ENCODE assay signal across 21 cellular contexts in genomic region chrX:53479295-53479694, GRCh38. TPM values are rescaled to one million over a fixed set of nuclear protein-coding genes. Genes with fewer than 3 reads are reported as not detected.
DNase-seq lines count a peak whose midpoint lies in the region; ATAC-seq and TF ChIP-seq lines count a peak whose summit lies in the region.
"Had no signal": no experiment of that assay in that cellular context is flagged by ENCODE, and none has a peak within 500 bp of the region (broad histone marks: within the 10 kb centered on the region; RNA-seq: fewer than 3 reads in every experiment).

No MANE protein-coding gene starts in this region.

- H2BK15ac ChIP-seq in mesendoderm (replicated peaks; ENCODE audit: low read depth): no peak overlapping the region

- H2BK5ac ChIP-seq in mesendoderm (ENCODE audit: low read length): no peak overlapping the region

- H3K4me1 ChIP-seq in Karpas-422 (ENCODE audit: low read length) (peaks cover 4% of the 10 kb centered on the region), mesendoderm (ENCODE audit: control insufficient read depth, low read depth, low read length) (no peaks in the 10 kb centered on the region), lower lobe of right lung (no peaks in the 10 kb centered on the region)

- no peaks in the 10 kb centered on the region for H3K9me3 ChIP-seq in Karpas-422 (ENCODE audit: low read length)
- H3K9me3 ChIP-seq in lower lobe of right lung: no peaks in the 10 kb centered on the region
- H3K9me3 ChIP-seq: A549, esophagus squamous epithelium had no signal

- no peak overlapping the region for H2AFZ ChIP-seq in Karpas-422 (ENCODE audit: low read length)

- no peaks in the 10 kb centered on the region for H4K20me1 ChIP-seq in Karpas-422 (ENCODE audit: insufficient read depth, low read depth, low read length)

- H3K4ac ChIP-seq in mesendoderm (ENCODE audit: low read depth, low read length): no peak overlapping the region

- H3K9me2 ChIP-seq in Karpas-422 (replicated peaks; ENCODE audit: insufficient read depth, low read length): no peaks in the 10 kb centered on the region

- no peak overlapping the region for H3K4me3 Mint-ChIP-seq in WTC11
- H3K4me3 Mint-ChIP-seq: activated CD4-positive, alpha-beta T cell treated with anti-CD3 and anti-CD28 coated beads, Interleukin-2, amount 10 ng/mL, durations not matched to agents 7 days and 5 days; activated naive CD4-positive, alpha-beta T cell treated with anti-CD3 and anti-CD28 coated beads, Interleukin-2, amount 50 U/mL, for 24 hours; brain; CD4-positive, alpha-beta T cell; dendritic cell treated with granulocyte-macrophage colony-stimulating factor and Interleukin-4, amounts not matched to agents 40 ng/mL and 50 ng/mL, for 4 days had no signal

- H3K9me3 Mint-ChIP-seq in WTC11: peaks cover 7% of the 10 kb centered on the region; the same call in 1 of the 2 replicates
- H3K9me3 Mint-ChIP-seq: activated CD4-positive, alpha-beta T cell treated with anti-CD3 and anti-CD28 coated beads, Interleukin-2, amount 10 ng/mL, durations not matched to agents 7 days and 5 days; activated naive CD4-positive, alpha-beta T cell treated with anti-CD3 and anti-CD28 coated beads, Interleukin-2, amount 50 U/mL, for 24 hours; CD4-positive, alpha-beta T cell; dendritic cell treated with granulocyte-macrophage colony-stimulating factor and Interleukin-4, amounts not matched to agents 40 ng/mL and 50 ng/mL, for 4 days had no signal

- H3K18ac ChIP-seq in mesendoderm (ENCODE audit: low read length): no peak overlapping the region

- no peak overlapping the region for H4K8ac ChIP-seq in mesendoderm (ENCODE audit: low read depth, low read length)

- H3K27ac Mint-ChIP-seq in WTC11: no peak overlapping the region
- H3K27ac Mint-ChIP-seq: activated CD4-positive, alpha-beta T cell treated with anti-CD3 and anti-CD28 coated beads, Interleukin-2, amount 10 ng/mL, durations not matched to agents 7 days and 5 days; activated naive CD4-positive, alpha-beta T cell treated with anti-CD3 and anti-CD28 coated beads, Interleukin-2, amount 50 U/mL, for 24 hours; brain; CD4-positive, alpha-beta T cell; dendritic cell treated with granulocyte-macrophage colony-stimulating factor and Interleukin-4, amounts not matched to agents 40 ng/mL and 50 ng/mL, for 4 days had no signal

- no peak overlapping the region for H3K56ac ChIP-seq in mesendoderm (ENCODE audit: low read length)

- ATAC-seq in WTC11 (peak; percentile 86), lower lobe of right lung (no peak)
- ATAC-seq: A549, right cardiac atrium had no signal

- H3K27me3 Mint-ChIP-seq in WTC11 (ENCODE audit: low read depth): no peaks in the 10 kb centered on the region
- H3K27me3 Mint-ChIP-seq: activated CD4-positive, alpha-beta T cell treated with anti-CD3 and anti-CD28 coated beads, Interleukin-2, amount 10 ng/mL, durations not matched to agents 7 days and 5 days had no signal

- no peaks in the 10 kb centered on the region for H3K36me3 Mint-ChIP-seq in WTC11
- H3K36me3 Mint-ChIP-seq: activated naive CD4-positive, alpha-beta T cell treated with anti-CD3 and anti-CD28 coated beads, Interleukin-2, amount 50 U/mL, for 24 hours; brain had no signal

- TF ChIP-seq CTCF in WTC11 (IDR thresholded peaks at IDR 0.05): no peak
- TF ChIP-seq CTCF in lower lobe of right lung (IDR thresholded peaks at IDR 0.05): no peak

- POLR2A ChIA-PET in WTC11 (lab: Charles Lee): interaction anchor here (0.5 kb wide), 1 partner anchor 160 kb away, joined by 3 read pairs; no protein-coding TSS in a partner anchor

- H3K36me3 ChIP-seq in Karpas-422 (ENCODE audit: insufficient read depth, low read length) (no peaks in the 10 kb centered on the region), mesendoderm (ENCODE audit: control insufficient read depth, insufficient read depth, low read length) (no peaks in the 10 kb centered on the region), lower lobe of right lung (no peaks in the 10 kb centered on the region)
- H3K36me3 ChIP-seq: esophagus squamous epithelium had no signal

- H3K4me3 ChIP-seq in Karpas-422 (ENCODE audit: low read length) (no peak overlapping the region), mesendoderm (ENCODE audit: low read length) (no peak overlapping the region), lower lobe of right lung (no peak overlapping the region)
- H3K4me3 ChIP-seq: A549, esophagus squamous epithelium had no signal

- H3K9ac ChIP-seq in Karpas-422 (ENCODE audit: low read length): no peak overlapping the region
- no peak overlapping the region for H3K9ac ChIP-seq in mesendoderm (ENCODE audit: low read length)

- H3K4me1 Mint-ChIP-seq in WTC11: peaks cover 5% of the 10 kb centered on the region; the same call in 1 of the 2 replicates
- H3K4me1 Mint-ChIP-seq: activated CD4-positive, alpha-beta T cell treated with anti-CD3 and anti-CD28 coated beads, Interleukin-2, amount 10 ng/mL, durations not matched to agents 7 days and 5 days; activated naive CD4-positive, alpha-beta T cell treated with anti-CD3 and anti-CD28 coated beads, Interleukin-2, amount 50 U/mL, for 24 hours; brain had no signal

- no peak overlapping the region for H2BK120ac ChIP-seq in mesendoderm (ENCODE audit: low read depth, low read length)

- H3K27me3 ChIP-seq in Karpas-422 (ENCODE audit: low read length) (no peaks in the 10 kb centered on the region), mesendoderm (ENCODE audit: insufficient read depth, low read length, poor library complexity) (no peaks in the 10 kb centered on the region), lower lobe of right lung (ENCODE audit: low read depth) (no peaks in the 10 kb centered on the region)
- H3K27me3 ChIP-seq: esophagus squamous epithelium had no signal

- DNase-seq in NCI-H82 (lab: John Stamatoyannopoulos, UW) (peak; percentile 45), NCI-H82 treated with DMSO at 0.1 percent for 48 hours (lab: John Stamatoyannopoulos, UW; ENCODE audit: unreplicated experiment) (no peak), Karpas-422 (peak; percentile 62), WTC11 (ENCODE audit: low spot score) (no peak), mesendoderm (peak; percentile 46), HuH-7 (ENCODE audit: low spot score) (no peak), lower lobe of right lung (no peak)
- no peak for DNase-seq in effector CD8-positive, alpha-beta T cell (lab: John Stamatoyannopoulos, UW)
- DNase-seq: activated CD4-positive, alpha-beta T cell treated with anti-CD3 and anti-CD28 coated beads, Interleukin-2, amount 10 ng/mL, durations not matched to agents 7 days and 5 days; activated T-cell treated with anti-CD3 and anti-CD28 coated beads, Interleukin-2, amount 50 U/mL, for 1 hour; CD4-positive, alpha-beta T cell; esophagus squamous epithelium; head of caudate nucleus; islet precursor cell; NCI-H1105; right cardiac atrium; SIG-M5 had no signal

- intact Hi-C loops in lower lobe of right lung (cut with DNase I): no loop called here

- H3K4me2 ChIP-seq in Karpas-422 (ENCODE audit: low read depth, low read length, poor library complexity, severe bottlenecking) (no peak overlapping the region), mesendoderm (ENCODE audit: low read length) (no peak overlapping the region)
- H3K4me2 ChIP-seq: A549 had no signal

- WGBS in mesendoderm (ENCODE audit: extremely low coverage, insufficient coverage, low lambda C conversion rate): no CpG with 5 or more reads among the region's 5 CpGs

- no peak overlapping the region for H4K5ac ChIP-seq in mesendoderm (ENCODE audit: low read length)

- H3K79me2 ChIP-seq in Karpas-422 (ENCODE audit: low read length) (no peaks in the 10 kb centered on the region), mesendoderm (ENCODE audit: control insufficient read depth, insufficient read depth, low read length) (no peaks in the 10 kb centered on the region)

- H3K27ac ChIP-seq in Karpas-422 (ENCODE audit: low read length) (no peak overlapping the region), mesendoderm (ENCODE audit: low read depth, low read length) (no peak overlapping the region), lower lobe of right lung (no peak overlapping the region)
- H3K27ac ChIP-seq: A549, esophagus squamous epithelium had no signal

- no peaks in the 10 kb centered on the region for H3K79me1 ChIP-seq in mesendoderm (ENCODE audit: low read length)

- CTCF ChIA-PET in WTC11 (lab: Charles Lee): interaction anchor here (0.6 to 4.1 kb wide), 5 partner anchors 11 to 195 kb away, joined by 3 to 42 read pairs (median 5); no protein-coding TSS in a partner anchor

- no peak overlapping the region for H3K23ac ChIP-seq in mesendoderm (ENCODE audit: low read length)

- H2AK5ac ChIP-seq in mesendoderm (ENCODE audit: low read length): no peak overlapping the region

TF ChIP-seq in WTC11, 78 proteins besides CTCF, POLR2A, EP300 and RAD21 (continues in another document):
- TF ChIP-seq GTF2I (CRISPR knock-in tag; conservative IDR thresholded peaks at IDR 0.05) (no peak), CREM (CRISPR knock-in tag; IDR thresholded peaks at IDR 0.05) (no peak), ZNF671 (CRISPR knock-in tag; IDR thresholded peaks at IDR 0.05) (no peak)
- TF ChIP-seq, protein P1, sequence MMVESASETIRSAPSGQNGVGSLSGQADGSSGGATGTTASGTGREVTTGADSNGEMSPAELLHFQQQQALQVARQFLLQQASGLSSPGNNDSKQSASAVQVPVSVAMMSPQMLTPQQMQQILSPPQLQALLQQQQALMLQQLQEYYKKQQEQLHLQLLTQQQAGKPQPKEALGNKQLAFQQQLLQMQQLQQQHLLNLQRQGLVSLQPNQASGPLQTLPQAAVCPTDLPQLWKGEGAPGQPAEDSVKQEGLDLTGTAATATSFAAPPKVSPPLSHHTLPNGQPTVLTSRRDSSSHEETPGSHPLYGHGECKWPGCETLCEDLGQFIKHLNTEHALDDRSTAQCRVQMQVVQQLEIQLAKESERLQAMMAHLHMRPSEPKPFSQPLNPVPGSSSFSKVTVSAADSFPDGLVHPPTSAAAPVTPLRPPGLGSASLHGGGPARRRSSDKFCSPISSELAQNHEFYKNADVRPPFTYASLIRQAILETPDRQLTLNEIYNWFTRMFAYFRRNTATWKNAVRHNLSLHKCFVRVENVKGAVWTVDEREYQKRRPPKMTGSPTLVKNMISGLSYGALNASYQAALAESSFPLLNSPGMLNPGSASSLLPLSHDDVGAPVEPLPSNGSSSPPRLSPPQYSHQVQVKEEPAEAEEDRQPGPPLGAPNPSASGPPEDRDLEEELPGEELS (CRISPR knock-in tag; IDR thresholded peaks at IDR 0.05): no peak

RNA-seq across cellular contexts. Expression of gene HSD17B10, which starts 45.1 kb away (rescaled TPM):
- 115 and 158 TPM in 2 replicates for total RNA-seq in Karpas-422 (2014; rRNA removed; shearing (Covaris generic); ENCODE audit: low replicate concordance)
- total RNA-seq in WTC11 (2021): 101 to 108 TPM (median 106 TPM) in 3 replicates
- 108 TPM for polyA plus RNA-seq in mesendoderm (2013, experiment 1 of 2)
- 108 TPM for polyA plus RNA-seq in mesendoderm (2013, experiment 2 of 2)
- 51.6 TPM for total RNA-seq in lower lobe of right lung

RNA-seq across cellular contexts. Expression of gene RIBC1, which starts 56.6 kb away (rescaled TPM):
- 0.40 and 0.89 TPM in 2 replicates for total RNA-seq in Karpas-422 (2014; rRNA removed; shearing (Covaris generic); ENCODE audit: low replicate concordance)
- total RNA-seq in WTC11 (2021): 0.94 to 1.1 TPM (median 1.1 TPM) in 3 replicates
- 1.00 TPM for polyA plus RNA-seq in mesendoderm (2013, experiment 1 of 2)
- 0.92 TPM for polyA plus RNA-seq in mesendoderm (2013, experiment 2 of 2)
- 3.0 TPM for total RNA-seq in lower lobe of right lung

RNA-seq across cellular contexts. Expression of gene SMC1A, which starts 56.8 kb away (rescaled TPM):
- 15.7 and 25.0 TPM in 2 replicates for total RNA-seq in Karpas-422 (2014; rRNA removed; shearing (Covaris generic); ENCODE audit: low replicate concordance)
- total RNA-seq in WTC11 (2021): 87.4 to 98.7 TPM (median 89.3 TPM) in 3 replicates
- 61.8 TPM for polyA plus RNA-seq in mesendoderm (2013, experiment 1 of 2)
- polyA plus RNA-seq in mesendoderm (2013, experiment 2 of 2): 64.2 TPM
- total RNA-seq in lower lobe of right lung: 52.0 TPM

Comparison
In these comparisons a context has a peak if more than half of its experiments do, and no peak if none do; other contexts are left out.
1. DNase-seq: peak in NCI-H82 (single experiment), Karpas-422 (single experiment) and mesendoderm (single experiment); none in NCI-H82 treated with DMSO at 0.1 percent for 48 hours (single experiment), WTC11 (single experiment), HuH-7 (single experiment), effector CD8-positive, alpha-beta T cell (single experiment) and lower lobe of right lung (single experiment).